ENCODE assay signal across 1 cellular context in the genomic region with DNA sequence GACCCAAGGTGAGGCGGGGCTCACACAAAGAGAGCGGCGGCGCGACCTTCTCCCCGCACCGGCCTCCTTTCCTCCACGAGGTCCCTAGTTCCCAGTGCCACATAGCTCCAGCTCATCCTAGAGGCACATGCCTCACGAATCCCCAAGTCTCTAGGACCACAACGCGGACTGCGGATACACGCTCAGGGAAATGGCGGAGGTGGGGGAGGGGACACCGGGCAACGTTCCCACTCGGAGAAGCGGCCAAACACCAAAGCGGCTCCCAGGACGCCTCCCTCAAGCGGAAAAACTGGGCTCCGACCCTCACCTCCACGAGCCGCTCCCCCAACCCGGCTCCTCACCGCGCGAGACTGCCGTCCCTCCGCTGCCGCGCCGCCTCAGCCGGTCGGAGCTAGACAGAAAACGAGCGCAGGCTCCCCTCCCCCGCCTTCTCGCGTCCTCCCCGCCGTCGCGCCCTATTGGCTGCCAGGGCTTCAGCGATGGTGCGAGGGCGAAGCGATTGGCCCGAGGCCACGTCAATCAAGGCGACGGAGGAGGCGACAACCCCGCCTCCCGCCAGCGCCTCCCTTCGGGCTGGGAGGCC.
TF ChIP-seq lines count a peak whose summit lies in the region.

A gene (minus strand): TSS at position 404 of the 583 bp plus-strand sequence. CDS start 1,963 bp downstream, outside the sequence.

TF ChIP-seq in GM12878, 131 proteins besides CTCF, POLR2A, EP300 and RAD21 (continued from another document and continues in another):
- TF ChIP-seq STAT1 (conservative IDR thresholded peaks at IDR 0.05) (0 out of 2 replicates have a peak, but pooled peaks have one; percentile 28), SRF (IDR thresholded peaks at IDR 0.05; ENCODE audit: low read depth in 2 of 2, low read length in 2 of 2) (no peak), LARP7 (IDR thresholded peaks at IDR 0.05) (no peak; the same call in 1 of the 2 replicates), GATAD2B (conservative IDR thresholded peaks at IDR 0.05; ENCODE audit: low read depth) (peak; percentile 71; the same call in 1 of the 2 replicates), ZNF274 (IDR thresholded peaks at IDR 0.05; ENCODE audit: insufficient read depth, insufficient read length) (no peak), RFX5 (IDR thresholded peaks at IDR 0.05; ENCODE audit: low read depth, low read length) (peak; percentile 68), SREBF2 (IDR thresholded peaks at IDR 0.05; ENCODE audit: low read length) (no peak; the same call in 1 of the 2 replicates), SMAD5 (IDR thresholded peaks at IDR 0.05; ENCODE audit: low read depth) (peak; percentile 74; the same call in 1 of the 2 replicates), IRF4 (IDR thresholded peaks at IDR 0.05; ENCODE audit: low read depth, low read length) (0 out of 2 replicates have a peak, but pooled peaks have one; percentile 25), GABPA (IDR thresholded peaks at IDR 0.05; ENCODE audit: low read depth) (no peak), SIN3A (IDR thresholded peaks at IDR 0.05; ENCODE audit: low read depth, low read length) (no peak), ESRRA (IDR thresholded peaks at IDR 0.05; ENCODE audit: low read length) (no peak), CHD1 (IDR thresholded peaks at IDR 0.05; ENCODE audit: low read depth, low read length) (peak; percentile 56; the same call in 1 of the 2 replicates), MTA2 (IDR thresholded peaks at IDR 0.05; ENCODE audit: low read depth) (no peak), TCF12 (IDR thresholded peaks at IDR 0.05; ENCODE audit: low read depth, low read length) (0 out of 2 replicates have a peak, but pooled peaks have one; percentile 29), RBBP5 (conservative IDR thresholded peaks at IDR 0.05) (no peak), NFIC (IDR thresholded peaks at IDR 0.05; ENCODE audit: low read depth, low read length) (no peak; the same call in 1 of the 2 replicates), CBFB (IDR thresholded peaks at IDR 0.05; ENCODE audit: low read depth) (no peak), BACH1 (IDR thresholded peaks at IDR 0.05; ENCODE audit: borderline replicate concordance) (peak; percentile 77), SP1 (IDR thresholded peaks at IDR 0.05; ENCODE audit: low read depth, low read length) (peak; percentile 98), CEBPB (IDR thresholded peaks at IDR 0.05; ENCODE audit: borderline replicate concordance in 1 of 2, low read depth in 2 of 2, low read length in 2 of 2) (no peak), NR2F1 (conservative IDR thresholded peaks at IDR 0.05) (no peak), TBL1XR1 (IDR thresholded peaks at IDR 0.05; ENCODE audit: low read depth, low read length) (no peak), KLF5 (IDR thresholded peaks at IDR 0.05; ENCODE audit: partially characterized antibody) (no peak), NBN (IDR thresholded peaks at IDR 0.05) (no peak; the same call in 1 of the 2 replicates), MTA3 (IDR thresholded peaks at IDR 0.05; ENCODE audit: borderline replicate concordance, low read length) (no peak; the same call in 1 of the 2 replicates), FOXK2 (IDR thresholded peaks at IDR 0.05) (no peak), NFYA (IDR thresholded peaks at IDR 0.05; ENCODE audit: borderline replicate concordance, low read depth, low read length) (peak; percentile 34), TARDBP (IDR thresholded peaks at IDR 0.05; ENCODE audit: borderline replicate concordance) (peak; percentile 26; the same call in 1 of the 2 replicates), TAF1 (IDR thresholded peaks at IDR 0.05; ENCODE audit: borderline replicate concordance, low read depth, low read length) (peak; percentile 83)
- TF ChIP-seq, protein P1, sequence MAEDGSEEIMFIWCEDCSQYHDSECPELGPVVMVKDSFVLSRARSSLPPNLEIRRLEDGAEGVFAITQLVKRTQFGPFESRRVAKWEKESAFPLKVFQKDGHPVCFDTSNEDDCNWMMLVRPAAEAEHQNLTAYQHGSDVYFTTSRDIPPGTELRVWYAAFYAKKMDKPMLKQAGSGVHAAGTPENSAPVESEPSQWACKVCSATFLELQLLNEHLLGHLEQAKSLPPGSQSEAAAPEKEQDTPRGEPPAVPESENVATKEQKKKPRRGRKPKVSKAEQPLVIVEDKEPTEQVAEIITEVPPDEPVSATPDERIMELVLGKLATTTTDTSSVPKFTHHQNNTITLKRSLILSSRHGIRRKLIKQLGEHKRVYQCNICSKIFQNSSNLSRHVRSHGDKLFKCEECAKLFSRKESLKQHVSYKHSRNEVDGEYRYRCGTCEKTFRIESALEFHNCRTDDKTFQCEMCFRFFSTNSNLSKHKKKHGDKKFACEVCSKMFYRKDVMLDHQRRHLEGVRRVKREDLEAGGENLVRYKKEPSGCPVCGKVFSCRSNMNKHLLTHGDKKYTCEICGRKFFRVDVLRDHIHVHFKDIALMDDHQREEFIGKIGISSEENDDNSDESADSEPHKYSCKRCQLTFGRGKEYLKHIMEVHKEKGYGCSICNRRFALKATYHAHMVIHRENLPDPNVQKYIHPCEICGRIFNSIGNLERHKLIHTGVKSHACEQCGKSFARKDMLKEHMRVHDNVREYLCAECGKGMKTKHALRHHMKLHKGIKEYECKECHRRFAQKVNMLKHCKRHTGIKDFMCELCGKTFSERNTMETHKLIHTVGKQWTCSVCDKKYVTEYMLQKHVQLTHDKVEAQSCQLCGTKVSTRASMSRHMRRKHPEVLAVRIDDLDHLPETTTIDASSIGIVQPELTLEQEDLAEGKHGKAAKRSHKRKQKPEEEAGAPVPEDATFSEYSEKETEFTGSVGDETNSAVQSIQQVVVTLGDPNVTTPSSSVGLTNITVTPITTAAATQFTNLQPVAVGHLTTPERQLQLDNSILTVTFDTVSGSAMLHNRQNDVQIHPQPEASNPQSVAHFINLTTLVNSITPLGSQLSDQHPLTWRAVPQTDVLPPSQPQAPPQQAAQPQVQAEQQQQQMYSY (CRISPR knock-in tag; IDR thresholded peaks at IDR 0.05): no peak
- TF ChIP-seq, protein P2, sequence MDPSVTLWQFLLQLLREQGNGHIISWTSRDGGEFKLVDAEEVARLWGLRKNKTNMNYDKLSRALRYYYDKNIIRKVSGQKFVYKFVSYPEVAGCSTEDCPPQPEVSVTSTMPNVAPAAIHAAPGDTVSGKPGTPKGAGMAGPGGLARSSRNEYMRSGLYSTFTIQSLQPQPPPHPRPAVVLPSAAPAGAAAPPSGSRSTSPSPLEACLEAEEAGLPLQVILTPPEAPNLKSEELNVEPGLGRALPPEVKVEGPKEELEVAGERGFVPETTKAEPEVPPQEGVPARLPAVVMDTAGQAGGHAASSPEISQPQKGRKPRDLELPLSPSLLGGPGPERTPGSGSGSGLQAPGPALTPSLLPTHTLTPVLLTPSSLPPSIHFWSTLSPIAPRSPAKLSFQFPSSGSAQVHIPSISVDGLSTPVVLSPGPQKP (IDR thresholded peaks at IDR 0.05; ENCODE audit: low read depth, low read length): no peak
- TF ChIP-seq, protein P3, sequence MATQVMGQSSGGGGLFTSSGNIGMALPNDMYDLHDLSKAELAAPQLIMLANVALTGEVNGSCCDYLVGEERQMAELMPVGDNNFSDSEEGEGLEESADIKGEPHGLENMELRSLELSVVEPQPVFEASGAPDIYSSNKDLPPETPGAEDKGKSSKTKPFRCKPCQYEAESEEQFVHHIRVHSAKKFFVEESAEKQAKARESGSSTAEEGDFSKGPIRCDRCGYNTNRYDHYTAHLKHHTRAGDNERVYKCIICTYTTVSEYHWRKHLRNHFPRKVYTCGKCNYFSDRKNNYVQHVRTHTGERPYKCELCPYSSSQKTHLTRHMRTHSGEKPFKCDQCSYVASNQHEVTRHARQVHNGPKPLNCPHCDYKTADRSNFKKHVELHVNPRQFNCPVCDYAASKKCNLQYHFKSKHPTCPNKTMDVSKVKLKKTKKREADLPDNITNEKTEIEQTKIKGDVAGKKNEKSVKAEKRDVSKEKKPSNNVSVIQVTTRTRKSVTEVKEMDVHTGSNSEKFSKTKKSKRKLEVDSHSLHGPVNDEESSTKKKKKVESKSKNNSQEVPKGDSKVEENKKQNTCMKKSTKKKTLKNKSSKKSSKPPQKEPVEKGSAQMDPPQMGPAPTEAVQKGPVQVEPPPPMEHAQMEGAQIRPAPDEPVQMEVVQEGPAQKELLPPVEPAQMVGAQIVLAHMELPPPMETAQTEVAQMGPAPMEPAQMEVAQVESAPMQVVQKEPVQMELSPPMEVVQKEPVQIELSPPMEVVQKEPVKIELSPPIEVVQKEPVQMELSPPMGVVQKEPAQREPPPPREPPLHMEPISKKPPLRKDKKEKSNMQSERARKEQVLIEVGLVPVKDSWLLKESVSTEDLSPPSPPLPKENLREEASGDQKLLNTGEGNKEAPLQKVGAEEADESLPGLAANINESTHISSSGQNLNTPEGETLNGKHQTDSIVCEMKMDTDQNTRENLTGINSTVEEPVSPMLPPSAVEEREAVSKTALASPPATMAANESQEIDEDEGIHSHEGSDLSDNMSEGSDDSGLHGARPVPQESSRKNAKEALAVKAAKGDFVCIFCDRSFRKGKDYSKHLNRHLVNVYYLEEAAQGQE (IDR thresholded peaks at IDR 0.05; ENCODE audit: low read depth, low read length): no peak; the same call in 1 of the 2 replicates
- TF ChIP-seq, protein P4, sequence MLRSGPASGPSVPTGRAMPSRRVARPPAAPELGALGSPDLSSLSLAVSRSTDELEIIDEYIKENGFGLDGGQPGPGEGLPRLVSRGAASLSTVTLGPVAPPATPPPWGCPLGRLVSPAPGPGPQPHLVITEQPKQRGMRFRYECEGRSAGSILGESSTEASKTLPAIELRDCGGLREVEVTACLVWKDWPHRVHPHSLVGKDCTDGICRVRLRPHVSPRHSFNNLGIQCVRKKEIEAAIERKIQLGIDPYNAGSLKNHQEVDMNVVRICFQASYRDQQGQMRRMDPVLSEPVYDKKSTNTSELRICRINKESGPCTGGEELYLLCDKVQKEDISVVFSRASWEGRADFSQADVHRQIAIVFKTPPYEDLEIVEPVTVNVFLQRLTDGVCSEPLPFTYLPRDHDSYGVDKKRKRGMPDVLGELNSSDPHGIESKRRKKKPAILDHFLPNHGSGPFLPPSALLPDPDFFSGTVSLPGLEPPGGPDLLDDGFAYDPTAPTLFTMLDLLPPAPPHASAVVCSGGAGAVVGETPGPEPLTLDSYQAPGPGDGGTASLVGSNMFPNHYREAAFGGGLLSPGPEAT (IDR thresholded peaks at IDR 0.05; ENCODE audit: low read depth): no peak
- TF ChIP-seq, protein P5, sequence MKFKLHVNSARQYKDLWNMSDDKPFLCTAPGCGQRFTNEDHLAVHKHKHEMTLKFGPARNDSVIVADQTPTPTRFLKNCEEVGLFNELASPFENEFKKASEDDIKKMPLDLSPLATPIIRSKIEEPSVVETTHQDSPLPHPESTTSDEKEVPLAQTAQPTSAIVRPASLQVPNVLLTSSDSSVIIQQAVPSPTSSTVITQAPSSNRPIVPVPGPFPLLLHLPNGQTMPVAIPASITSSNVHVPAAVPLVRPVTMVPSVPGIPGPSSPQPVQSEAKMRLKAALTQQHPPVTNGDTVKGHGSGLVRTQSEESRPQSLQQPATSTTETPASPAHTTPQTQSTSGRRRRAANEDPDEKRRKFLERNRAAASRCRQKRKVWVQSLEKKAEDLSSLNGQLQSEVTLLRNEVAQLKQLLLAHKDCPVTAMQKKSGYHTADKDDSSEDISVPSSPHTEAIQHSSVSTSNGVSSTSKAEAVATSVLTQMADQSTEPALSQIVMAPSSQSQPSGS (IDR thresholded peaks at IDR 0.05; ENCODE audit: low read length): no peak; the same call in 1 of the 2 replicates
- TF ChIP-seq, protein P6, sequence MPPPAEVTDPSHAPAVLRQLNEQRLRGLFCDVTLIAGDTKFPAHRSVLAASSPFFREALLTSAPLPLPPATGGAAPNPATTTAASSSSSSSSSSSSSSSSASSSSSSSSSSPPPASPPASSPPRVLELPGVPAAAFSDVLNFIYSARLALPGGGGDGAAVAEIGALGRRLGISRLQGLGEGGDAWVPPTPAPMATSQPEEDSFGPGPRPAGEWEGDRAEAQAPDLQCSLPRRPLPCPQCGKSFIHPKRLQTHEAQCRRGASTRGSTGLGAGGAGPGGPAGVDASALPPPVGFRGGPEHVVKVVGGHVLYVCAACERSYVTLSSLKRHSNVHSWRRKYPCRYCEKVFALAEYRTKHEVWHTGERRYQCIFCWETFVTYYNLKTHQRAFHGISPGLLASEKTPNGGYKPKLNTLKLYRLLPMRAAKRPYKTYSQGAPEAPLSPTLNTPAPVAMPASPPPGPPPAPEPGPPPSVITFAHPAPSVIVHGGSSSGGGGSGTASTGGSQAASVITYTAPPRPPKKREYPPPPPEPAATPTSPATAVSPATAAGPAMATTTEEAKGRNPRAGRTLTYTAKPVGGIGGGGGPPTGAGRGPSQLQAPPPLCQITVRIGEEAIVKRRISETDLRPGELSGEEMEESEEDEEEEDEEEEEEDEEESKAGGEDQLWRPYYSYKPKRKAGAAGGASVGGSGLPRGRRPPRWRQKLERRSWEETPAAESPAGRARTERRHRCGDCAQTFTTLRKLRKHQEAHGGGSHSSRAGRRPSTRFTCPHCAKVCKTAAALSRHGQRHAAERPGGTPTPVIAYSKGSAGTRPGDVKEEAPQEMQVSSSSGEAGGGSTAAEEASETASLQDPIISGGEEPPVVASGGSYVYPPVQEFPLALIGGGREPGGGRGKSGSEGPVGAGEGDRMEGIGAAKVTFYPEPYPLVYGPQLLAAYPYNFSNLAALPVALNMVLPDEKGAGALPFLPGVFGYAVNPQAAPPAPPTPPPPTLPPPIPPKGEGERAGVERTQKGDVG (CRISPR knock-in tag; IDR thresholded peaks at IDR 0.05): no peak
- TF ChIP-seq, protein P7, sequence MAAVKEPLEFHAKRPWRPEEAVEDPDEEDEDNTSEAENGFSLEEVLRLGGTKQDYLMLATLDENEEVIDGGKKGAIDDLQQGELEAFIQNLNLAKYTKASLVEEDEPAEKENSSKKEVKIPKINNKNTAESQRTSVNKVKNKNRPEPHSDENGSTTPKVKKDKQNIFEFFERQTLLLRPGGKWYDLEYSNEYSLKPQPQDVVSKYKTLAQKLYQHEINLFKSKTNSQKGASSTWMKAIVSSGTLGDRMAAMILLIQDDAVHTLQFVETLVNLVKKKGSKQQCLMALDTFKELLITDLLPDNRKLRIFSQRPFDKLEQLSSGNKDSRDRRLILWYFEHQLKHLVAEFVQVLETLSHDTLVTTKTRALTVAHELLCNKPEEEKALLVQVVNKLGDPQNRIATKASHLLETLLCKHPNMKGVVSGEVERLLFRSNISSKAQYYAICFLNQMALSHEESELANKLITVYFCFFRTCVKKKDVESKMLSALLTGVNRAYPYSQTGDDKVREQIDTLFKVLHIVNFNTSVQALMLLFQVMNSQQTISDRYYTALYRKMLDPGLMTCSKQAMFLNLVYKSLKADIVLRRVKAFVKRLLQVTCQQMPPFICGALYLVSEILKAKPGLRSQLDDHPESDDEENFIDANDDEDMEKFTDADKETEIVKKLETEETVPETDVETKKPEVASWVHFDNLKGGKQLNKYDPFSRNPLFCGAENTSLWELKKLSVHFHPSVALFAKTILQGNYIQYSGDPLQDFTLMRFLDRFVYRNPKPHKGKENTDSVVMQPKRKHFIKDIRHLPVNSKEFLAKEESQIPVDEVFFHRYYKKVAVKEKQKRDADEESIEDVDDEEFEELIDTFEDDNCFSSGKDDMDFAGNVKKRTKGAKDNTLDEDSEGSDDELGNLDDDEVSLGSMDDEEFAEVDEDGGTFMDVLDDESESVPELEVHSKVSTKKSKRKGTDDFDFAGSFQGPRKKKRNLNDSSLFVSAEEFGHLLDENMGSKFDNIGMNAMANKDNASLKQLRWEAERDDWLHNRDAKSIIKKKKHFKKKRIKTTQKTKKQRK (IDR thresholded peaks at IDR 0.05; ENCODE audit: low read depth, low read length): no peak; the same call in 1 of the 2 replicates
